19 cellular contexts compared by ENCODE assay signal in genomic region chr10:71427246-71427645, GRCh38. TPM values are rescaled to one million over a fixed set of nuclear protein-coding genes. Genes with fewer than 3 reads are reported as not detected.
"Had no signal": no experiment of that assay in that cellular context is flagged by ENCODE, and none has a peak within 500 bp of the region (broad histone marks: within the 10 kb centered on the region; RNA-seq: fewer than 3 reads in every experiment).

No MANE protein-coding gene starts in this region.

- H3K27ac Mint-ChIP-seq: naive thymus-derived CD4-positive, alpha-beta T cell; nephron progenitor cell had no signal

- H3K9me3 Mint-ChIP-seq: nephron progenitor cell had no signal

- ATAC-seq: heart left ventricle; left cardiac atrium; left ventricle myocardium superior; naive thymus-derived CD4-positive, alpha-beta T cell had no signal

- H3K36me3 Mint-ChIP-seq: naive thymus-derived CD4-positive, alpha-beta T cell had no signal

- H3K4me3 Mint-ChIP-seq: naive thymus-derived CD4-positive, alpha-beta T cell; nephron progenitor cell had no signal

- H3K9me3 ChIP-seq: heart left ventricle, right atrium auricular region, stomach, thoracic aorta, transverse colon had no signal

- DNase-seq: effector CD4-positive, alpha-beta T cell; foreskin melanocyte; heart left ventricle; hypothalamus; left cardiac atrium; left ventricle myocardium superior; mesendoderm; naive thymus-derived CD4-positive, alpha-beta T cell; nephron progenitor cell; small intestine; stimulated activated CD4-positive, alpha-beta T cell treated with anti-CD3 and anti-CD28 coated beads, Interleukin-12 subunit alpha, Interleukin-12 subunit beta, amount 100 ng/mL, for 4 hours; stimulated activated naive CD4-positive, alpha-beta T cell; substantia nigra; transverse colon had no signal

RNA-seq across cellular contexts. Expression of gene CDH23, which starts 30.5 kb away (rescaled TPM):
- total RNA-seq: chondrocyte, glomerular endothelial cell had no signal
